Comparison of ENCODE assay signal across 8 cellular contexts in the genomic region with DNA sequence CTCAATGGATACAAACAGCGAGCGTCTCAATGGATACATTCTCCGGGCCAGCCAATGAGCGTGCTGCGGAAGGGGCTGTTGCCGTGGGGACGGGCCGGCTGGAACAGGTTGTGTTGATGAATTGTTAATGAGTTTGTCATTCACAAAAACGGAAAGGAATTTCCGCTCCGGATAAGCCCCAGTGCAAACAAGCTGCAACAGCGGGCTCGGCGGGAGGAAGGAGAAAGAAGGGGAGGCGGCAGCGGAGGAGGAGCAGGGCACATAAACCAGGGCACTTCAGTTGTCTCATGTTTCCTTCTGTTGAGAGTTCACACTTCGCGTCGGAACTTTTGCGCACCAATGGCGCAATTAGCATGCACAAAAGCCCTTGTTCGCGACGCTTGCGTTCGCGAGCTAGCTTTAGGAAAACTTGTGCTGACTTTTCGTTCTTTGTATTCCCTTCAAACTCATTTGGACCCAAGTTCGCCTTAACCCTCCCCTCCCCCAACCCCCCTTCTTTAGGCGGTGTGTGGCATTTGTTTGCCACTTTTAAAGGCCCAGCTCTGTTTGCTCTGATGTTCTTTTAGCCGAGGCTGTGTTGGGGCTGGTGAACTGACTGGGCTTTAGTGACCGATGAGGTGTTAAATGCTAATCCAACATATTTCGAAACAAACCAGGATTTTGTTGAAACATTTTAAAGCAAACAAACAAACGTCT. TPM values are rescaled to one million over a fixed set of nuclear protein-coding genes. Genes with fewer than 3 reads are reported as not detected.
DNase-seq lines count a peak whose midpoint lies in the region; ATAC-seq and TF ChIP-seq lines count a peak whose summit lies in the region.

A gene with protein sequence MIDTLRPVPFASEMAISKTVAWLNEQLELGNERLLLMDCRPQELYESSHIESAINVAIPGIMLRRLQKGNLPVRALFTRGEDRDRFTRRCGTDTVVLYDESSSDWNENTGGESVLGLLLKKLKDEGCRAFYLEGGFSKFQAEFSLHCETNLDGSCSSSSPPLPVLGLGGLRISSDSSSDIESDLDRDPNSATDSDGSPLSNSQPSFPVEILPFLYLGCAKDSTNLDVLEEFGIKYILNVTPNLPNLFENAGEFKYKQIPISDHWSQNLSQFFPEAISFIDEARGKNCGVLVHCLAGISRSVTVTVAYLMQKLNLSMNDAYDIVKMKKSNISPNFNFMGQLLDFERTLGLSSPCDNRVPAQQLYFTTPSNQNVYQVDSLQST (minus strand): TSS at position 10 of the 696 bp plus-strand sequence. CDS start 462 bp downstream, outside the sequence.

- in situ Hi-C loops in Caki2 (cut with HindIII; ENCODE audit: low pct_unique_long_range_greater_than_20kb, low sequenced_read_pairs), result no loop called here

- H2BK120ac ChIP-seq in neuronal stem cell (ENCODE audit: low read depth, low read length), result peak within 1 kb of the TSS; percentile 90

- DNase-seq in Caki2 (ENCODE audit: low read depth) (peak; percentile 98), H4 (ENCODE audit: low spot score) (peak; percentile 98), NCI-H1105 (lab: John Stamatoyannopoulos, UW) (peak; percentile 97), germinal center (ENCODE audit: low spot score) (peak; percentile 86), neuronal stem cell (ENCODE audit: low spot score) (peak; percentile 98)
- DNase-seq in activated naive CD4-positive, alpha-beta T cell treated with anti-CD3 and anti-CD28 coated beads, Interleukin-2, amount 50 U/mL, for 72 hours (ENCODE audit: low spot score in 2 of 2), result peak; percentile 84 to 92

- H3K4me3 ChIP-seq in SU-DHL-6 (ENCODE audit: insufficient read depth, low read length, poor library complexity, severe bottlenecking) (peak within 1 kb of the TSS; percentile 50), neuronal stem cell (ENCODE audit: low read length in 2 of 2) (peak within 1 kb of the TSS; percentile 88 to 91), stomach smooth muscle (ENCODE audit: low read length in 2 of 2) (peak within 1 kb of the TSS; percentile 88 to 95)

- H3K4me2 ChIP-seq in SU-DHL-6 (ENCODE audit: low read depth, low read length, poor library complexity, severe bottlenecking) (peak within 1 kb of the TSS; percentile 67), neuronal stem cell (ENCODE audit: insufficient read depth, low read length, poor library complexity, severe bottlenecking) (peak within 1 kb of the TSS; percentile 98)

- no peaks in the 10 kb centered on the region for H3K9me3 ChIP-seq in SU-DHL-6 (ENCODE audit: insufficient read depth, low read length)
- no peaks in the 10 kb centered on the region for H3K9me3 ChIP-seq in neuronal stem cell (replicated peaks in 1 of 2; ENCODE audit: control insufficient read depth in 2 of 2, insufficient read depth in 1 of 2, low read depth in 1 of 2, low read length in 2 of 2)
- H3K9me3 ChIP-seq in stomach smooth muscle (ENCODE audit: control insufficient read depth in 2 of 2, low read length in 2 of 2), result no peaks in the 10 kb centered on the region

- no peak within 1 kb of the TSS for H2AFZ ChIP-seq in SU-DHL-6 (ENCODE audit: low read depth, low read length, severe bottlenecking)
- peak within 1 kb of the TSS; percentile 91 for H2AFZ ChIP-seq in neuronal stem cell (ENCODE audit: low read length)

- H3K14ac ChIP-seq in neuronal stem cell (ENCODE audit: low read length), result peak within 1 kb of the TSS; percentile 57

- H2BK12ac ChIP-seq in neuronal stem cell (ENCODE audit: low read length), result peak within 1 kb of the TSS; percentile 95

- H3K27ac Mint-ChIP-seq in activated naive CD4-positive, alpha-beta T cell treated with anti-CD3 and anti-CD28 coated beads, Interleukin-2, amount 50 U/mL, for 72 hours, result peak within 1 kb of the TSS; percentile 94 to 97

- H3K27ac ChIP-seq in SU-DHL-6 (ENCODE audit: low read depth, low read length), result no peak within 1 kb of the TSS
- H3K27ac ChIP-seq in neuronal stem cell (replicated peaks; ENCODE audit: low read length), result peak within 1 kb of the TSS; percentile 91
- peak within 1 kb of the TSS; percentile 98 for H3K27ac ChIP-seq in stomach smooth muscle (ENCODE audit: low read length)

- H3K9me2 ChIP-seq in SU-DHL-6 (replicated peaks; ENCODE audit: insufficient read depth, low read length), result no peaks in the 10 kb centered on the region

- H2AK5ac ChIP-seq in neuronal stem cell (ENCODE audit: low read depth, low read length), result peak within 1 kb of the TSS; percentile 64

- no peaks in the 10 kb centered on the region for H3K9me3 Mint-ChIP-seq in activated naive CD4-positive, alpha-beta T cell treated with anti-CD3 and anti-CD28 coated beads, Interleukin-2, amount 50 U/mL, for 72 hours

- H2BK5ac ChIP-seq in neuronal stem cell (ENCODE audit: low read length), result peak within 1 kb of the TSS; percentile 55

- peaks cover 4% of the 10 kb centered on the region for H3K79me1 ChIP-seq in neuronal stem cell (ENCODE audit: low read depth, low read length)

- peaks cover 39 to 43% of the 10 kb centered on the region in 2 donors for H3K36me3 Mint-ChIP-seq in activated naive CD4-positive, alpha-beta T cell treated with anti-CD3 and anti-CD28 coated beads, Interleukin-2, amount 50 U/mL, for 72 hours

- H3K4me1 ChIP-seq in neuronal stem cell (ENCODE audit: control insufficient read depth in 2 of 2, insufficient read depth in 1 of 2, low read depth in 1 of 2, low read length in 2 of 2) (peaks cover 34 to 37% of the 10 kb centered on the region in 2 donors), stomach smooth muscle (ENCODE audit: control insufficient read depth, insufficient read depth, low read length) (peaks cover 48% of the 10 kb centered on the region)

- H3K36me3 ChIP-seq in SU-DHL-6 (ENCODE audit: low read length) (no peaks in the 10 kb centered on the region), neuronal stem cell (replicated peaks in 1 of 2; ENCODE audit: control insufficient read depth in 2 of 2, insufficient read depth in 2 of 2, low read length in 2 of 2) (peaks cover 0 to 35% of the 10 kb centered on the region in 2 donors), stomach smooth muscle (ENCODE audit: control insufficient read depth in 2 of 2, insufficient read depth in 2 of 2, low read length in 2 of 2) (peaks cover 4 to 6% of the 10 kb centered on the region in 2 donors)

- no peak for TF ChIP-seq CTCF in SU-DHL-6 (IDR thresholded peaks at IDR 0.05; ENCODE audit: insufficient read depth, low read length, poor library complexity, severe bottlenecking)

- H3F3A ChIP-seq in SU-DHL-6 (ENCODE audit: insufficient read depth), result no peaks in the 10 kb centered on the region

- H4K91ac ChIP-seq in neuronal stem cell (ENCODE audit: low read depth, low read length, poor library complexity), result no peak within 1 kb of the TSS

- H3K27me3 ChIP-seq in SU-DHL-6 (ENCODE audit: low read length), result no peaks in the 10 kb centered on the region
- peaks cover 0 to 26% (median 0%) of the 10 kb centered on the region in 3 experiments for H3K27me3 ChIP-seq in neuronal stem cell (ENCODE audit: control insufficient read depth in 3 of 3, insufficient read depth in 3 of 3, low read depth in 1 of 3, low read length in 3 of 3)
- H3K27me3 ChIP-seq in stomach smooth muscle (ENCODE audit: control insufficient read depth in 1 of 2, insufficient read depth in 2 of 2, low read length in 2 of 2), result no peaks in the 10 kb centered on the region

- peak within 1 kb of the TSS; percentile 99 for H3K18ac ChIP-seq in neuronal stem cell (ENCODE audit: low read length)

- H3K79me2 ChIP-seq in SU-DHL-6 (ENCODE audit: insufficient read depth, low read length), result no peaks in the 10 kb centered on the region

- ATAC-seq in activated naive CD4-positive, alpha-beta T cell treated with anti-CD3 and anti-CD28 coated beads, Interleukin-2, amount 50 U/mL, for 72 hours, result peak; percentile 80 to 88

- H4K20me1 ChIP-seq in SU-DHL-6 (ENCODE audit: low read depth, low read length), result no peaks in the 10 kb centered on the region

- H3K9ac ChIP-seq in SU-DHL-6 (ENCODE audit: low read length), result peak within 1 kb of the TSS; percentile 39; the same call in 1 of the 2 replicates
- H3K9ac ChIP-seq in neuronal stem cell (ENCODE audit: low read depth, low read length, poor library complexity), result peak within 1 kb of the TSS; percentile 98
- H3K9ac ChIP-seq in stomach smooth muscle (ENCODE audit: low read length in 2 of 2), result peak within 1 kb of the TSS; percentile 86 to 88

- H3K4ac ChIP-seq in neuronal stem cell (ENCODE audit: low read length), result peak within 1 kb of the TSS; percentile 59

- no CpG with 5 or more reads among the region's 34 CpGs for WGBS in neuronal stem cell (ENCODE audit: extremely low coverage in 2 of 2, insufficient read length in 2 of 2, insufficient replicate concordance in 1 of 2), 2 donors

- no peak within 1 kb of the TSS for H4K8ac ChIP-seq in neuronal stem cell (ENCODE audit: low read depth, low read length)

- peak within 1 kb of the TSS; percentile 79 for H2BK15ac ChIP-seq in neuronal stem cell (ENCODE audit: low read length)

- H3K23ac ChIP-seq in neuronal stem cell (ENCODE audit: low read depth, low read length, poor library complexity), result peak within 1 kb of the TSS; percentile 94

RNA-seq across cellular contexts. Expression of the gene that starts here (rescaled TPM):
- total RNA-seq in Caki2 (2014; rRNA removed; shearing (Covaris generic); ENCODE audit: low replicate concordance), result 24.3 and 24.4 TPM in 2 replicates
- total RNA-seq in H4 (2014; rRNA removed; shearing (Covaris generic)), result 2.7 and 4.0 TPM in 2 replicates
- 10 to 100 TPM; 25.3 to 39.1 TPM for total RNA-seq in activated naive CD4-positive, alpha-beta T cell treated with anti-CD3 and anti-CD28 coated beads, Interleukin-2, amount 50 U/mL, for 72 hours
- 22.5 TPM for polyA plus RNA-seq in neuronal stem cell (2013, experiment 1 of 2)
- 21.8 TPM for polyA plus RNA-seq in neuronal stem cell (2013, experiment 2 of 2)

Comparison
In these comparisons a context has a peak if more than half of its experiments do, and no peak if none do; other contexts are left out.
1. H3K9ac ChIP-seq: peak in every context shown above with its lines; median percentile 98 in neuronal stem cell; 87 in stomach smooth muscle; 39 in SU-DHL-6.